Comparison of ENCODE assay signal across 17 cellular contexts in genomic region chr5:125699860-125700259, GRCh38.
DNase-seq lines count a peak whose midpoint lies in the region; ATAC-seq and TF ChIP-seq lines count a peak whose summit lies in the region.
"Had no signal": no experiment of that assay in that cellular context is flagged by ENCODE, and none has a peak within 500 bp of the region (broad histone marks: within the 10 kb centered on the region; RNA-seq: fewer than 3 reads in every experiment).

No MANE protein-coding gene starts in this region.

- ATAC-seq in activated T-cell treated with anti-CD3 and anti-CD28 coated beads, Interleukin-2, amount 50 U/mL, for 72 hours (replicated peaks in 1 of 2) = no peak
- ATAC-seq in esophagus mucosa = no peak
- ATAC-seq: activated CD4-positive, CD25-positive, alpha-beta regulatory T cell treated with anti-CD3 and anti-CD28 coated beads, Interleukin-2, amount 50 U/mL, for 24 hours; stimulated activated naive B cell treated with anti-CD40 and anti-IgM and Interleukin-4, amounts not matched to agents 10 μg/mL and 1 μg/mL and 100 μg/mL, for 72 hours had no signal

- no peaks in the 10 kb centered on the region for H3K9me3 ChIP-seq in Loucy (ENCODE audit: insufficient read depth, low read depth, low read length)
- no peaks in the 10 kb centered on the region for H3K9me3 ChIP-seq in colonic mucosa
- H3K9me3 ChIP-seq in neural cell (ENCODE audit: low read length) = peaks cover 3% of the 10 kb centered on the region

- H3F3A ChIP-seq in Loucy (ENCODE audit: low read depth) (no peaks in the 10 kb centered on the region), neural cell (ENCODE audit: insufficient read depth, low read length, poor library complexity, severe bottlenecking) (no peaks in the 10 kb centered on the region)

- no peaks in the 10 kb centered on the region for H3K79me2 ChIP-seq in Loucy (ENCODE audit: insufficient read depth, low read length)
- no peaks in the 10 kb centered on the region for H3K79me2 ChIP-seq in neural cell (replicated peaks; ENCODE audit: insufficient read depth, low read length)

- H4K20me1 ChIP-seq in Loucy (ENCODE audit: insufficient read depth, low read length, poor library complexity, severe bottlenecking) (no peaks in the 10 kb centered on the region), neural cell (ENCODE audit: insufficient read depth) (no peaks in the 10 kb centered on the region)

- H3K9me2 ChIP-seq in Loucy (replicated peaks; ENCODE audit: low read depth, low read length) (no peaks in the 10 kb centered on the region), neural cell (ENCODE audit: insufficient read depth, low read length) (no peaks in the 10 kb centered on the region)

- no peak for TF ChIP-seq RAD21 in neural cell (conservative IDR thresholded peaks at IDR 0.05)

- H3K9ac ChIP-seq in Loucy (ENCODE audit: low read depth, low read length, poor library complexity, severe bottlenecking) (no peak overlapping the region), colonic mucosa (ENCODE audit: low read depth in 2 of 2, low read length in 2 of 2) (no peak overlapping the region), neural cell (ENCODE audit: low read length) (peak overlapping the region; percentile 46)

- H3K4me1 ChIP-seq in Loucy (ENCODE audit: insufficient read depth, low read length, poor library complexity, severe bottlenecking) = no peaks in the 10 kb centered on the region
- H3K4me1 ChIP-seq in colonic mucosa = no peaks in the 10 kb centered on the region

- H2AFZ ChIP-seq in Loucy (ENCODE audit: low read length) (peak overlapping the region; percentile 64; the same call in 1 of the 2 replicates), neural cell (ENCODE audit: low read depth, low read length) (no peak overlapping the region)

- no peak for TF ChIP-seq CTCF in Loucy (conservative IDR thresholded peaks at IDR 0.05; ENCODE audit: low read length)
- no peak for TF ChIP-seq CTCF in colonic mucosa (IDR thresholded peaks at IDR 0.05)
- TF ChIP-seq CTCF in neural cell (IDR thresholded peaks at IDR 0.05; ENCODE audit: poor library complexity, severe bottlenecking) = no peak

- H3K27ac Mint-ChIP-seq in activated T-cell treated with anti-CD3 and anti-CD28 coated beads, Interleukin-2, amount 50 U/mL, for 72 hours = no peak overlapping the region
- H3K27ac Mint-ChIP-seq: activated naive CD4-positive, alpha-beta T cell treated with anti-CD3 and anti-CD28 coated beads, Interleukin-2, amount 50 U/mL, for 24 hours; B cell; stimulated activated naive B cell treated with anti-CD40 and anti-IgM and Interleukin-4, amounts not matched to agents 10 μg/mL and 1 μg/mL and 100 μg/mL, for 72 hours had no signal

- H3K27me3 Mint-ChIP-seq in activated T-cell treated with anti-CD3 and anti-CD28 coated beads, Interleukin-2, amount 50 U/mL, for 72 hours (ENCODE audit: low read depth) = no peaks in the 10 kb centered on the region
- H3K27me3 Mint-ChIP-seq: activated naive CD4-positive, alpha-beta T cell treated with anti-CD3 and anti-CD28 coated beads, Interleukin-2, amount 50 U/mL, for 24 hours; stimulated activated naive B cell treated with anti-CD40 and anti-IgM and Interleukin-4, amounts not matched to agents 10 μg/mL and 1 μg/mL and 100 μg/mL, for 72 hours had no signal

- H3K36me3 Mint-ChIP-seq in activated T-cell treated with anti-CD3 and anti-CD28 coated beads, Interleukin-2, amount 50 U/mL, for 72 hours (ENCODE audit: insufficient read depth in 2 of 2) = no peaks in the 10 kb centered on the region
- H3K36me3 Mint-ChIP-seq: activated naive CD4-positive, alpha-beta T cell treated with anti-CD3 and anti-CD28 coated beads, Interleukin-2, amount 50 U/mL, for 24 hours; stimulated activated naive B cell treated with anti-CD40 and anti-IgM and Interleukin-4, amounts not matched to agents 10 μg/mL and 1 μg/mL and 100 μg/mL, for 72 hours had no signal

- H3K4me1 Mint-ChIP-seq in activated T-cell treated with anti-CD3 and anti-CD28 coated beads, Interleukin-2, amount 50 U/mL, for 72 hours (ENCODE audit: low read depth) = no peaks in the 10 kb centered on the region
- H3K4me1 Mint-ChIP-seq: activated naive CD4-positive, alpha-beta T cell treated with anti-CD3 and anti-CD28 coated beads, Interleukin-2, amount 50 U/mL, for 24 hours; B cell; stimulated activated naive B cell treated with anti-CD40 and anti-IgM and Interleukin-4, amounts not matched to agents 10 μg/mL and 1 μg/mL and 100 μg/mL, for 72 hours had no signal

- H3K27ac ChIP-seq in colonic mucosa (peak overlapping the region; percentile 23), neural cell (ENCODE audit: low read length) (peak overlapping the region; percentile 61)

- H3K4me3 ChIP-seq in Loucy (ENCODE audit: low read length, poor library complexity, severe bottlenecking) (no peak overlapping the region), colonic mucosa (no peak overlapping the region), neural cell (ENCODE audit: low read length) (no peak overlapping the region)

- no peak overlapping the region for H3K4me3 Mint-ChIP-seq in activated T-cell treated with anti-CD3 and anti-CD28 coated beads, Interleukin-2, amount 50 U/mL, for 72 hours
- H3K4me3 Mint-ChIP-seq: activated naive CD4-positive, alpha-beta T cell treated with anti-CD3 and anti-CD28 coated beads, Interleukin-2, amount 50 U/mL, for 24 hours; B cell; stimulated activated naive B cell treated with anti-CD40 and anti-IgM and Interleukin-4, amounts not matched to agents 10 μg/mL and 1 μg/mL and 100 μg/mL, for 72 hours had no signal

- H3K4me2 ChIP-seq in Loucy (ENCODE audit: low read depth, low read length, poor library complexity, severe bottlenecking) = no peak overlapping the region
- H3K4me2 ChIP-seq in neural cell (ENCODE audit: low read length) = peak overlapping the region; percentile 18

- peaks cover 1 to 4% of the 10 kb centered on the region in 2 donors for H3K9me3 Mint-ChIP-seq in activated T-cell treated with anti-CD3 and anti-CD28 coated beads, Interleukin-2, amount 50 U/mL, for 72 hours
- H3K9me3 Mint-ChIP-seq: activated naive CD4-positive, alpha-beta T cell treated with anti-CD3 and anti-CD28 coated beads, Interleukin-2, amount 50 U/mL, for 24 hours had no signal

- DNase-seq in DMS114 treated with DMSO at 0.1 percent for 48 hours (lab: John Stamatoyannopoulos, UW; ENCODE audit: unreplicated experiment) (peak; percentile 75), colonic mucosa (no peak), NCI-H1105 treated with DMSO at 0.1 percent for 48 hours (lab: John Stamatoyannopoulos, UW) (no peak), NCI-H187 treated with DMSO at 0.1 percent for 48 hours (lab: John Stamatoyannopoulos, UW) (no peak)
- no peak for DNase-seq in activated T-cell treated with anti-CD3 and anti-CD28 coated beads, Interleukin-2, amount 50 U/mL, for 72 hours
- DNase-seq: effector CD4-positive, alpha-beta T cell; mammary epithelial cell; MM.1S; nucleus accumbens; stimulated activated naive B cell treated with anti-CD40 and anti-IgM and Interleukin-4, amounts not matched to agents 10 μg/mL and 1 μg/mL and 100 μg/mL, for 72 hours; T-helper 1 cell had no signal

- no peak for TF ChIP-seq EP300 in neural cell (conservative IDR thresholded peaks at IDR 0.05; ENCODE audit: poor library complexity, severe bottlenecking)

- H3K27me3 ChIP-seq in Loucy (ENCODE audit: insufficient read depth, low read length, poor library complexity, severe bottlenecking) (no peaks in the 10 kb centered on the region), colonic mucosa (no peaks in the 10 kb centered on the region), neural cell (ENCODE audit: insufficient read depth, low read depth, low read length) (no peaks in the 10 kb centered on the region)

- intact Hi-C loops in colonic mucosa (cut with DNase I) = no loop called here

- H3K36me3 ChIP-seq in Loucy (ENCODE audit: insufficient read depth, low read length) = no peaks in the 10 kb centered on the region
- no peaks in the 10 kb centered on the region for H3K36me3 ChIP-seq in colonic mucosa
- H3K36me3 ChIP-seq in neural cell (ENCODE audit: insufficient read depth, low read length) = no peaks in the 10 kb centered on the region

TF ChIP-seq in neural cell, 6 proteins besides CTCF, POLR2A, EP300 and RAD21:
- TF ChIP-seq POLR2AphosphoS5 (IDR thresholded peaks at IDR 0.05) (no peak), EZH2 (IDR thresholded peaks at IDR 0.05; ENCODE audit: borderline replicate concordance, insufficient read depth, low read length, poor library complexity, severe bottlenecking) (no peak), TAF1 (IDR thresholded peaks at IDR 0.05; ENCODE audit: low read depth) (no peak), SMC3 (conservative IDR thresholded peaks at IDR 0.05; ENCODE audit: poor library complexity) (no peak), MXI1 (conservative IDR thresholded peaks at IDR 0.05; ENCODE audit: poor library complexity, severe bottlenecking) (no peak)
- TF ChIP-seq, protein P1, sequence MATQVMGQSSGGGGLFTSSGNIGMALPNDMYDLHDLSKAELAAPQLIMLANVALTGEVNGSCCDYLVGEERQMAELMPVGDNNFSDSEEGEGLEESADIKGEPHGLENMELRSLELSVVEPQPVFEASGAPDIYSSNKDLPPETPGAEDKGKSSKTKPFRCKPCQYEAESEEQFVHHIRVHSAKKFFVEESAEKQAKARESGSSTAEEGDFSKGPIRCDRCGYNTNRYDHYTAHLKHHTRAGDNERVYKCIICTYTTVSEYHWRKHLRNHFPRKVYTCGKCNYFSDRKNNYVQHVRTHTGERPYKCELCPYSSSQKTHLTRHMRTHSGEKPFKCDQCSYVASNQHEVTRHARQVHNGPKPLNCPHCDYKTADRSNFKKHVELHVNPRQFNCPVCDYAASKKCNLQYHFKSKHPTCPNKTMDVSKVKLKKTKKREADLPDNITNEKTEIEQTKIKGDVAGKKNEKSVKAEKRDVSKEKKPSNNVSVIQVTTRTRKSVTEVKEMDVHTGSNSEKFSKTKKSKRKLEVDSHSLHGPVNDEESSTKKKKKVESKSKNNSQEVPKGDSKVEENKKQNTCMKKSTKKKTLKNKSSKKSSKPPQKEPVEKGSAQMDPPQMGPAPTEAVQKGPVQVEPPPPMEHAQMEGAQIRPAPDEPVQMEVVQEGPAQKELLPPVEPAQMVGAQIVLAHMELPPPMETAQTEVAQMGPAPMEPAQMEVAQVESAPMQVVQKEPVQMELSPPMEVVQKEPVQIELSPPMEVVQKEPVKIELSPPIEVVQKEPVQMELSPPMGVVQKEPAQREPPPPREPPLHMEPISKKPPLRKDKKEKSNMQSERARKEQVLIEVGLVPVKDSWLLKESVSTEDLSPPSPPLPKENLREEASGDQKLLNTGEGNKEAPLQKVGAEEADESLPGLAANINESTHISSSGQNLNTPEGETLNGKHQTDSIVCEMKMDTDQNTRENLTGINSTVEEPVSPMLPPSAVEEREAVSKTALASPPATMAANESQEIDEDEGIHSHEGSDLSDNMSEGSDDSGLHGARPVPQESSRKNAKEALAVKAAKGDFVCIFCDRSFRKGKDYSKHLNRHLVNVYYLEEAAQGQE (IDR thresholded peaks at IDR 0.05; ENCODE audit: borderline replicate concordance) = no peak
